In genomic region chr22:42433754-42434153, GRCh38 we compare ENCODE assay signal across 24 cellular contexts. TPM values are rescaled to one million over a fixed set of nuclear protein-coding genes. Genes with fewer than 3 reads are reported as not detected.
DNase-seq lines count a peak whose midpoint lies in the region; ATAC-seq, FAIRE-seq and TF ChIP-seq lines count a peak whose summit lies in the region.
"Had no signal": no experiment of that assay in that cellular context is flagged by ENCODE, and none has a peak within 500 bp of the region (broad histone marks: within the 10 kb centered on the region; RNA-seq: fewer than 3 reads in every experiment).

No MANE protein-coding gene starts in this region.

- H3K4me1 ChIP-seq in H1 (replicated peaks in 1 of 4; ENCODE audit: control insufficient read depth in 3 of 4, insufficient read depth in 4 of 4, low read length in 3 of 4) (peaks cover 6 to 22% (median 15%) of the 10 kb centered on the region in 4 experiments), prostate gland (replicated peaks) (peaks cover 5% of the 10 kb centered on the region), pancreas (no peaks in the 10 kb centered on the region)

- no peak for TF ChIP-seq EP300 in H1 (IDR thresholded peaks at IDR 0.05; ENCODE audit: borderline replicate concordance in 1 of 2, low read depth in 2 of 2, low read length in 2 of 2)

- POLR2A ChIA-PET in H1 (lab: Charles Lee; ENCODE audit: partially characterized antibody): interaction anchor here (1.6 to 1.8 kb wide), 2 partner anchors 66 to 156 kb away, joined by 3 to 4 read pairs; no protein-coding TSS in a partner anchor

- no peak overlapping the region for H4K5ac ChIP-seq in H1 (ENCODE audit: insufficient read length, low read depth, low read length)

- H3K23ac ChIP-seq in H1 (ENCODE audit: insufficient read length): no peak overlapping the region

- H2BK15ac ChIP-seq in H1 (ENCODE audit: low read length): no peak overlapping the region

- no peak overlapping the region for H4K8ac ChIP-seq in H1 (ENCODE audit: extremely low read depth, insufficient read depth, low read length)

- H3K27ac ChIP-seq in H1 (ENCODE audit: low read depth, low read length) (no peak overlapping the region), prostate gland (peak overlapping the region; percentile 51 to 62), pancreas (no peak overlapping the region)
- H3K27ac ChIP-seq: ascending aorta, neural progenitor cell had no signal

- no peak overlapping the region for H3K18ac ChIP-seq in H1 (ENCODE audit: extremely low read depth, low read length)

- H3K9me3 ChIP-seq in H1 (ENCODE audit: insufficient read depth in 2 of 2, low read depth in 1 of 2, low read length in 1 of 2) (no peaks in the 10 kb centered on the region), prostate gland (no peaks in the 10 kb centered on the region), pancreas (no peaks in the 10 kb centered on the region)
- H3K9me3 ChIP-seq: ascending aorta had no signal

- CTCF ChIA-PET in H1 (lab: Charles Lee; ENCODE audit: partially characterized antibody): interaction anchor here (0.5 to 8.0 kb wide), 12 partner anchors 10 to 137 kb away, joined by 3 to 48 read pairs (median 4); no protein-coding TSS in a partner anchor

- no peak overlapping the region for H3K56ac ChIP-seq in H1 (replicated peaks; ENCODE audit: insufficient read length, low read depth, low read length)

- no peaks in the 10 kb centered on the region for H3K36me3 ChIP-seq in H1 (ENCODE audit: control insufficient read depth in 2 of 4, insufficient read depth in 4 of 4, low read length in 3 of 4)
- no peaks in the 10 kb centered on the region for H3K36me3 ChIP-seq in prostate gland
- no peaks in the 10 kb centered on the region for H3K36me3 ChIP-seq in pancreas
- H3K36me3 ChIP-seq: ascending aorta, neural progenitor cell had no signal

- no peaks in the 10 kb centered on the region for H3K79me2 ChIP-seq in H1 (ENCODE audit: control insufficient read depth in 1 of 2, insufficient read depth in 2 of 2, low read length in 2 of 2)

- H3K14ac ChIP-seq in H1 (ENCODE audit: insufficient read length): no peak overlapping the region

- H2BK20ac ChIP-seq in H1 (ENCODE audit: low read length): no peak overlapping the region

- H3K4me3 ChIP-seq in H1 (ENCODE audit: extremely low read depth in 1 of 4, insufficient read depth in 2 of 4, low read depth in 3 of 4, low read length in 4 of 4) (no peak overlapping the region), prostate gland (no peak overlapping the region), pancreas (no peak overlapping the region)
- H3K4me3 ChIP-seq: ascending aorta, coronary artery, GM12878, neural progenitor cell had no signal

- 89% methylated on average over 13 of the region's 13 CpGs; no CpG with 5 or more reads in 1 of the 2 experiments for WGBS in H1 (ENCODE audit: extremely low coverage in 1 of 2, insufficient coverage in 1 of 2, insufficient read length in 1 of 2, insufficient replicate concordance in 2 of 2, low coverage in 1 of 2, low lambda C conversion rate in 2 of 2, missing lambda C conversion rate in 1 of 2), 2 experiments
- WGBS in prostate gland: 35% methylated on average over 11 of the region's 13 CpGs
- 63 to 73% methylated on average over 13 of the region's 13 CpGs for WGBS in pancreas, 2 donors

- no peaks in the 10 kb centered on the region for H4K20me1 ChIP-seq in H1 (replicated peaks in 1 of 2; ENCODE audit: control insufficient read depth in 1 of 2, insufficient read depth in 2 of 2, low read length in 2 of 2)

- H2AK5ac ChIP-seq in H1 (ENCODE audit: low read depth, low read length): no peak overlapping the region

- ATAC-seq in GM18520 (IDR thresholded peaks at IDR 0.05; ENCODE audit: unreplicated experiment) (no peak), pancreas (no peak)
- ATAC-seq: GM12878, right cardiac atrium had no signal

- no peak overlapping the region for H2BK5ac ChIP-seq in H1 (ENCODE audit: low read depth, low read length)

- H3K4ac ChIP-seq in H1 (replicated peaks; ENCODE audit: insufficient read length, low read depth, low read length): no peak overlapping the region

- H3K79me1 ChIP-seq in H1 (ENCODE audit: low read depth, low read length): no peaks in the 10 kb centered on the region

- intact Hi-C loops in prostate gland (cut with DNase I) (loop anchor here (10.0 kb wide), 3 partner anchors 109 to 469 kb away; partner anchors contain the start of genes SEPTIN3 and TCF20), pancreas (cut with DNase I) (loop anchor here in 2 of 3 donors (10.0 kb wide), 3 partner anchors 69 to 469 kb away; partner anchors contain the start of genes NDUFA6 (in 1 of the 2) and SEPTIN3 (in 1 of the 2))

- H4K91ac ChIP-seq in H1 (replicated peaks; ENCODE audit: insufficient read length, low read length): peak overlapping the region; percentile 15

- TF ChIP-seq POLR2A in H1 (IDR thresholded peaks at IDR 0.05; ENCODE audit: control extremely low read depth in 1 of 2, low read depth in 2 of 2, low read length in 2 of 2) (no peak), prostate gland (IDR thresholded peaks at IDR 0.05) (no peak)

- TF ChIP-seq CTCF in H1 (IDR thresholded peaks at IDR 0.05; ENCODE audit: control extremely low read depth in 1 of 3, insufficient read depth in 1 of 3, low read depth in 1 of 3, low read length in 3 of 3) (no peak), prostate gland (IDR thresholded peaks at IDR 0.05) (no peak), pancreas (IDR thresholded peaks at IDR 0.05) (no peak)

- H3K27me3 ChIP-seq in H1 (replicated peaks in 1 of 4; ENCODE audit: control insufficient read depth in 3 of 4, extremely low read depth in 1 of 4, insufficient read depth in 3 of 4, low read length in 3 of 4) (peaks cover 0 to 5% (median 3%) of the 10 kb centered on the region in 4 experiments; a peak in 3 of 7 replicates), prostate gland (replicated peaks; ENCODE audit: insufficient read depth) (no peaks in the 10 kb centered on the region), pancreas (no peaks in the 10 kb centered on the region)
- H3K27me3 ChIP-seq: ascending aorta had no signal

- H3K23me2 ChIP-seq in H1 (ENCODE audit: low read depth, low read length): peaks cover 7% of the 10 kb centered on the region; the same call in 1 of the 2 replicates

- FAIRE-seq in H1 (lab: Jason Lieb, UNC) (no peak), pancreas (lab: Jason Lieb, UNC) (no peak)
- FAIRE-seq: A204.1, G401.6, GM12878, urothelium cell line had no signal

- no peak overlapping the region for H3K9ac ChIP-seq in H1 (replicated peaks in 1 of 4; ENCODE audit: extremely low read depth in 1 of 4, low read depth in 3 of 4, low read length in 3 of 4)
- H3K9ac ChIP-seq: neural progenitor cell had no signal

- no peak overlapping the region for H2BK120ac ChIP-seq in H1 (replicated peaks; ENCODE audit: low read depth, low read length)

- no peak overlapping the region for H2BK12ac ChIP-seq in H1 (ENCODE audit: low read depth, low read length)

- H2AFZ ChIP-seq in H1 (ENCODE audit: low read length): no peak overlapping the region
- H2AFZ ChIP-seq: neural progenitor cell had no signal

- H3K4me2 ChIP-seq in H1 (ENCODE audit: insufficient read depth in 1 of 2, low read depth in 2 of 2, low read length in 2 of 2): no peak overlapping the region

- peak; percentile 25 to 85 (median 60) for DNase-seq in NCI-H1417 (lab: John Stamatoyannopoulos, UW)
- DNase-seq in NCI-H1417 treated with DMSO at 0.1 percent for 48 hours (lab: John Stamatoyannopoulos, UW): no peak
- peak; percentile 89 for DNase-seq in NCI-H2171 (lab: John Stamatoyannopoulos, UW)
- DNase-seq in H1 (ENCODE audit: low read depth in 1 of 2, low spot score in 2 of 2): no peak
- peak; percentile 85 for DNase-seq in prostate gland (ENCODE audit: low spot score)
- DNase-seq in pancreas: no peak
- no peak for DNase-seq in inferior parietal cortex (ENCODE audit: extremely low spot score)
- DNase-seq: activated CD4-positive, CD25-positive, alpha-beta regulatory T cell treated with anti-CD3 and anti-CD28 coated beads, Interleukin-2, amount 50 U/mL, for 72 hours; activated CD8-positive, alpha-beta memory T cell treated with anti-CD3 and anti-CD28 coated beads, Interleukin-2, amount 50 U/mL, for 48 hours; activated naive CD4-positive, alpha-beta T cell treated with Interleukin-2 at 50 U/mL for 16 hours; H7; immature natural killer cell; SIG-M5; stimulated activated CD4-positive, alpha-beta T cell treated with anti-CD3 and anti-CD28 coated beads, Interleukin-1b, Interleukin-23, amount 100 ng/mL, for 48 hours had no signal

- TF ChIP-seq RAD21 in H1 (IDR thresholded peaks at IDR 0.05 in 1 of 2, conservative IDR thresholded peaks at IDR 0.05 in 1 of 2; ENCODE audit: low read depth in 2 of 2, low read length in 2 of 2): no peak

TF ChIP-seq in H1, 55 proteins besides CTCF, POLR2A, EP300 and RAD21 (continues in another document):
- TF ChIP-seq E2F6 (IDR thresholded peaks at IDR 0.05) (no peak), PHF8 (conservative IDR thresholded peaks at IDR 0.05; ENCODE audit: low read depth, low read length) (no peak), ATF2 (IDR thresholded peaks at IDR 0.05; ENCODE audit: low read length) (no peak)

RNA-seq across cellular contexts. Expression of gene NFAM1, which starts 1.6 kb away (rescaled TPM):
- total RNA-seq in H1 (2021; fragmentation: NEBNext Ultra II Directional; extraction: Animal tissue kit (Norgen Biotek cat#: 25700)): 0.61 and 0.73 TPM in 2 replicates
- polyA plus RNA-seq in H1 (2011; rRNA removed) (0.50 and 0.62 TPM in 2 replicates), pancreas (under 1 TPM; 0.45 to 0.61 TPM)
- 0.37 TPM for polyA plus RNA-seq in H1 (2011; cell fraction: cytosol; rRNA removed)
- 0.54 TPM for polyA plus RNA-seq in H1 (2011; cell fraction: nucleus; rRNA removed)
- polyA plus RNA-seq in H1 (2012, experiment 1 of 2): 0.80 to 1.1 TPM (median 0.92 TPM) in 4 replicates
- polyA plus RNA-seq in H1 (2012, experiment 2 of 2): 0.64 TPM
- 0.26 TPM for polyA plus RNA-seq in H1 (2013, experiment 1 of 2)
- polyA plus RNA-seq in H1 (2013, experiment 2 of 2): 0.35 TPM
- 0.54 and 0.59 TPM in 2 replicates for polyA minus RNA-seq in H1 (2011; rRNA and poly(A)+ RNA removed)
- polyA minus RNA-seq in H1 (2011; cell fraction: cytosol; rRNA and poly(A)+ RNA removed): 0.51 TPM
- polyA minus RNA-seq in H1 (2011; cell fraction: nucleus; rRNA and poly(A)+ RNA removed): 0.50 TPM
- total RNA-seq in prostate gland (1 to 10 TPM in 1 of 2 donors, under 1 TPM in 1; 0.36 to 2.4 TPM), pancreas (1 to 10 TPM in 3 of 6 donors, under 1 TPM in 3; 0.20 to 4.4 (median 0.97) TPM)
- total RNA-seq: epithelial cell of proximal tubule had no signal

Comparison
In these comparisons a context has a peak if more than half of its experiments do, and no peak if none do; other contexts are left out.
1. DNase-seq: peak in NCI-H1417 (3 of 3), NCI-H2171 (single experiment) and prostate gland (single experiment); none in NCI-H1417 treated with DMSO at 0.1 percent for 48 hours (single experiment), H1 (0 of 2), pancreas (0 of 6) and inferior parietal cortex (single experiment).
2. H3K27ac ChIP-seq: peak in prostate gland (2 of 2); none in H1 (single experiment) and pancreas (0 of 4).